11 cellular contexts compared by ENCODE assay signal in the genomic region with DNA sequence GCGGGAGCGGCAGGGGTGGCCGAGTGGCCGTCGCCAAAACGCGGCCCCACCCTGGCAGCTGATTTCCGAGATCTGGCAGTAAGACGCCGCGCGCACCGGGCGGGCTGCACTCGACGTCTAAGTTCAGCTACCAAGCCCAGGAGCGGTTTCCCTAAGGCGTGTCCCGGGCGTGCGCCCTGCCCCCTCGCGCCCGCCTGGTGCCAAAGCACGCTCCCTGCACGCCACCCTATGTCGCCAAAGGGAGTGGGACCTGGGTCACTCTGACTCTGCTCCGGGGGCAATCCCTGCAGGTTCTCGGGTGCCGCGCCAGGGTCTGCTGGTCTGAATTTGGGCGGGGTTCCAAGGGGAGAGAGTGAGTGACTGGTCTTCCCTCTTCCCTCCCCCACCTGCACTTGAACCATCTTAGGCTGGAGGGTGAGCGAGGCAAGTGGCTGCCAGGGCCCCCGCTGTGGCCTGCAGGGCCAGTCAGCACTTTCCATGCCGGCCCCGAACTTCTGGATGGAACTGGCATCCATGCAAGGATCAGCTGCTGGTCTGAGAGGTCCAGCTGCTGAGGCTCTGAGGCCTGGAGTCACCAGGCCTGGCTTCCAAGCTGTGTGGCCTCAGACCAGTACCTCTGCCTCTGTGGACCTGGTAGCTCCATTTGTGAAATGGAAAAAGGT. TPM values are rescaled to one million over a fixed set of nuclear protein-coding genes. Genes with fewer than 3 reads are reported as not detected.
DNase-seq lines count a peak whose midpoint lies in the region; ATAC-seq lines count a peak whose summit lies in the region.
"Had no signal": no experiment of that assay in that cellular context is flagged by ENCODE, and none has a peak within 500 bp of the region (broad histone marks: within the 10 kb centered on the region; RNA-seq: fewer than 3 reads in every experiment).

Gene LRRC38 (minus strand): TSS at position 119 of the 662 bp plus-strand sequence. CDS start 410 bp downstream, outside the sequence.

- peaks cover 28% of the 10 kb centered on the region for H3K27me3 Mint-ChIP-seq in activated CD4-positive, alpha-beta T cell treated with anti-CD3 and anti-CD28 coated beads, Interleukin-2, amount 10 ng/mL, durations not matched to agents 24 days and 14 days

- DNase-seq in activated CD4-positive, alpha-beta T cell treated with anti-CD3 and anti-CD28 coated beads for 48 hours: peak; percentile 33
- DNase-seq in activated CD4-positive, alpha-beta T cell treated with anti-CD3 and anti-CD28 coated beads, Interleukin-2, amount 10 ng/mL, durations not matched to agents 24 days and 14 days: no peak
- peak; percentile 14 to 53 for DNase-seq in SJSA1 (ENCODE audit: low read depth in 1 of 2, low spot score in 2 of 2)
- DNase-seq in right cardiac atrium: no peak
- peak; percentile 36 for DNase-seq in stimulated activated CD8-positive, alpha-beta memory T cell treated with anti-CD3 and anti-CD28 coated beads, Interleukin-4, amount 100 ng/mL, for 48 hours
- DNase-seq in cortex of kidney (lab: John Stamatoyannopoulos, UW): no peak
- DNase-seq in Ammon's horn (ENCODE audit: low spot score): no peak

- no peak within 1 kb of the TSS for H3K27ac Mint-ChIP-seq in activated CD4-positive, alpha-beta T cell treated with anti-CD3 and anti-CD28 coated beads, Interleukin-2, amount 10 ng/mL, durations not matched to agents 24 days and 14 days
- H3K27ac Mint-ChIP-seq: activated T-helper 17 cell treated with anti-CD3 and anti-CD28 coated beads, Interleukin-2, amount 50 U/mL, for 72 hours had no signal

- ATAC-seq in right cardiac atrium (peak; percentile 31 to 47), GM18502 (IDR thresholded peaks at IDR 0.05; ENCODE audit: poor library complexity, unreplicated experiment) (no peak)
- ATAC-seq: activated T-helper 17 cell treated with anti-CD3 and anti-CD28 coated beads, Interleukin-2, amount 50 U/mL, for 72 hours had no signal

- peaks cover under 1% of the 10 kb centered on the region for H3K9me3 Mint-ChIP-seq in activated CD4-positive, alpha-beta T cell treated with anti-CD3 and anti-CD28 coated beads, Interleukin-2, amount 10 ng/mL, durations not matched to agents 24 days and 14 days

- H3K27me3 ChIP-seq in SJSA1 (replicated peaks): peaks cover 52% of the 10 kb centered on the region
- H3K27me3 ChIP-seq in right cardiac atrium (ENCODE audit: control insufficient read depth, insufficient read depth): no peaks in the 10 kb centered on the region

- no peaks in the 10 kb centered on the region for H3K36me3 Mint-ChIP-seq in activated CD4-positive, alpha-beta T cell treated with anti-CD3 and anti-CD28 coated beads, Interleukin-2, amount 10 ng/mL, durations not matched to agents 24 days and 14 days (ENCODE audit: low read depth)

- H3K4me3 ChIP-seq in SJSA1 (no peak within 1 kb of the TSS), right cardiac atrium (ENCODE audit: low read length) (peak within 1 kb of the TSS; percentile 15)

- no peaks in the 10 kb centered on the region for H3K36me3 ChIP-seq in SJSA1

- no peaks in the 10 kb centered on the region for H3K9me3 ChIP-seq in SJSA1 (replicated peaks)
- no peaks in the 10 kb centered on the region for H3K9me3 ChIP-seq in right cardiac atrium (ENCODE audit: control insufficient read depth, low read length)

- no peak within 1 kb of the TSS for H3K4me3 Mint-ChIP-seq in activated CD4-positive, alpha-beta T cell treated with anti-CD3 and anti-CD28 coated beads, Interleukin-2, amount 10 ng/mL, durations not matched to agents 24 days and 14 days
- H3K4me3 Mint-ChIP-seq: activated T-helper 17 cell treated with anti-CD3 and anti-CD28 coated beads, Interleukin-2, amount 50 U/mL, for 72 hours had no signal

- intact Hi-C loops in activated CD4-positive, alpha-beta T cell treated with anti-CD3 and anti-CD28 coated beads, Interleukin-2, amount 10 ng/mL, durations not matched to agents 24 days and 14 days (cut with micrococcal nuclease): no loop called here
- intact Hi-C loops in right cardiac atrium (cut with DNase I): no loop called here

- peaks cover 10% of the 10 kb centered on the region for H3K4me1 ChIP-seq in SJSA1 (replicated peaks)
- no peaks in the 10 kb centered on the region for H3K4me1 ChIP-seq in right cardiac atrium (ENCODE audit: control insufficient read depth, insufficient read depth, low read length)

- 4% methylated on average over 36 of the region's 36 CpGs for WGBS in right cardiac atrium

- no peaks in the 10 kb centered on the region for H3K4me1 Mint-ChIP-seq in activated CD4-positive, alpha-beta T cell treated with anti-CD3 and anti-CD28 coated beads, Interleukin-2, amount 10 ng/mL, durations not matched to agents 24 days and 14 days
- H3K4me1 Mint-ChIP-seq: activated T-helper 17 cell treated with anti-CD3 and anti-CD28 coated beads, Interleukin-2, amount 50 U/mL, for 72 hours had no signal

- H3K27ac ChIP-seq in SJSA1: no peak within 1 kb of the TSS
- H3K27ac ChIP-seq in right cardiac atrium (ENCODE audit: low read length): no peak within 1 kb of the TSS

RNA-seq across cellular contexts. Expression of gene LRRC38, which starts in this region (rescaled TPM):
- total RNA-seq in activated CD4-positive, alpha-beta T cell treated with anti-CD3 and anti-CD28 coated beads, Interleukin-2, amount 10 ng/mL, durations not matched to agents 24 days and 14 days: not detected in 2 replicates
- not detected in 2 replicates for total RNA-seq in SJSA1 (2014; rRNA removed; shearing (Covaris generic))
- total RNA-seq in right cardiac atrium: 1 to 10 TPM in 1 of 4 donors, under 1 TPM in 3; 0.23 to 3.9 (median 0.33) TPM
- polyA plus RNA-seq in right cardiac atrium: 0.36 TPM
- total RNA-seq: activated T-helper 17 cell treated with anti-CD3 and anti-CD28 coated beads, Interleukin-2, amount 50 U/mL, for 72 hours; NCI-H460; T-helper 1 cell treated with Interleukin-12 subunit alpha and Interleukin-12 subunit beta and Interleukin-4 antibody, amounts not matched to agents 30 ng/mL and 1 ng/mL, for 36 hours had no signal

Comparison
In these comparisons a context has a peak if more than half of its experiments do, and no peak if none do; other contexts are left out.
1. DNase-seq: peak in activated CD4-positive, alpha-beta T cell treated with anti-CD3 and anti-CD28 coated beads for 48 hours (single experiment) and stimulated activated CD8-positive, alpha-beta memory T cell treated with anti-CD3 and anti-CD28 coated beads, Interleukin-4, amount 100 ng/mL, for 48 hours (single experiment); none in activated CD4-positive, alpha-beta T cell treated with anti-CD3 and anti-CD28 coated beads, Interleukin-2, amount 10 ng/mL, durations not matched to agents 24 days and 14 days (single experiment), right cardiac atrium (0 of 3), cortex of kidney (single experiment) and Ammon's horn (single experiment).
2. Peak in DNase-seq in SJSA1; RNA of the gene not detected or under 1 TPM.